4 cellular contexts compared by ENCODE assay signal in the genomic region with DNA sequence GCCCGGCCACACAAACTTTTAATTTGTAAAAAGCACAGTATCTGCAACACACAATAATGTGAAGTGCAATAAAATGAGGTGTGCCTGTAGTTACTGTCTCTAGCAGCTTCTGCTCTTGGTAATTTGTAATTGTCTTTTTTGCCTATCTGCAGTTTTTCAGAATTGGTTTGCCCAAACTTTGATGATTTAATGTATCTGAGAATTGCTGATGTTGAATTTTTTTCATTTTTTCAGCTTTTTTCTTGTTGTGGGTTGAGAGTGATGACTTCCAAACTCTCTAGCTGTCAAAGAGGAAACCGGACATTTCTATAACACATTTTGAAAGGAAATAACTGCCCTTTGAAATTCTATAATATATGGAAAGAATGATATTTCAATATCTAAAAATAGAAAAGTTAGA.
TF ChIP-seq lines count a peak whose summit lies in the region.

No MANE protein-coding gene starts in this region.

TF ChIP-seq in HepG2, 621 proteins besides CTCF, POLR2A, EP300 and RAD21:
- TF ChIP-seq MAFF (IDR thresholded peaks at IDR 0.05; ENCODE audit: low read depth, low read length) (peak; percentile 65), HOXD1 (CRISPR knock-in tag; IDR thresholded peaks at IDR 0.05) (no peak), POLR2G (IDR thresholded peaks at IDR 0.05; ENCODE audit: low read depth, low read length) (no peak), MAFK (conservative IDR thresholded peaks at IDR 0.05 in 1 of 2, IDR thresholded peaks at IDR 0.05 in 1 of 2; ENCODE audit: low read length in 2 of 2) (peak in 1 of 2 experiments; percentile 79; a peak in 3 of 4 replicates)

TF ChIP-seq in A549, 52 proteins besides CTCF, POLR2A, EP300 and RAD21:
- TF ChIP-seq, protein P1, sequence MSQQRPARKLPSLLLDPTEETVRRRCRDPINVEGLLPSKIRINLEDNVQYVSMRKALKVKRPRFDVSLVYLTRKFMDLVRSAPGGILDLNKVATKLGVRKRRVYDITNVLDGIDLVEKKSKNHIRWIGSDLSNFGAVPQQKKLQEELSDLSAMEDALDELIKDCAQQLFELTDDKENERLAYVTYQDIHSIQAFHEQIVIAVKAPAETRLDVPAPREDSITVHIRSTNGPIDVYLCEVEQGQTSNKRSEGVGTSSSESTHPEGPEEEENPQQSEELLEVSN (IDR thresholded peaks at IDR 0.05; ENCODE audit: borderline replicate concordance, low read depth) = no peak
- TF ChIP-seq MAFK (IDR thresholded peaks at IDR 0.05; ENCODE audit: partially characterized antibody) = peak; percentile 76
TF ChIP-seq in A549: peak in this region for 1.

TF ChIP-seq in IMR-90, 13 proteins besides CTCF, POLR2A, EP300 and RAD21:
- TF ChIP-seq RFX5 (IDR thresholded peaks at IDR 0.05; ENCODE audit: low read depth, low read length) (no peak), MAFK (IDR thresholded peaks at IDR 0.05; ENCODE audit: low read depth, low read length) (peak; percentile 36; the same call in 1 of the 2 replicates)
TF ChIP-seq in IMR-90: peak in this region for 1.

TF ChIP-seq in K562, 482 proteins besides CTCF, POLR2A, EP300 and RAD21:
- TF ChIP-seq ZFX (CRISPR knock-in tag; IDR thresholded peaks at IDR 0.05) (no peak), ZNF316 (IDR thresholded peaks at IDR 0.05) (peak; percentile 11; the same call in 1 of the 2 replicates), ZNF830 (CRISPR knock-in tag; IDR thresholded peaks at IDR 0.05) (no peak), NUFIP1 (IDR thresholded peaks at IDR 0.05; ENCODE audit: partially characterized antibody) (no peak), SRSF3 (IDR thresholded peaks at IDR 0.05; ENCODE audit: insufficient read depth, low read length) (no peak), FOXJ2 (tag; IDR thresholded peaks at IDR 0.05) (no peak), KAT2B (IDR thresholded peaks at IDR 0.05; ENCODE audit: low read depth, low read length) (no peak), KLF1 (tag; IDR thresholded peaks at IDR 0.05) (no peak)
- TF ChIP-seq, protein P2, sequence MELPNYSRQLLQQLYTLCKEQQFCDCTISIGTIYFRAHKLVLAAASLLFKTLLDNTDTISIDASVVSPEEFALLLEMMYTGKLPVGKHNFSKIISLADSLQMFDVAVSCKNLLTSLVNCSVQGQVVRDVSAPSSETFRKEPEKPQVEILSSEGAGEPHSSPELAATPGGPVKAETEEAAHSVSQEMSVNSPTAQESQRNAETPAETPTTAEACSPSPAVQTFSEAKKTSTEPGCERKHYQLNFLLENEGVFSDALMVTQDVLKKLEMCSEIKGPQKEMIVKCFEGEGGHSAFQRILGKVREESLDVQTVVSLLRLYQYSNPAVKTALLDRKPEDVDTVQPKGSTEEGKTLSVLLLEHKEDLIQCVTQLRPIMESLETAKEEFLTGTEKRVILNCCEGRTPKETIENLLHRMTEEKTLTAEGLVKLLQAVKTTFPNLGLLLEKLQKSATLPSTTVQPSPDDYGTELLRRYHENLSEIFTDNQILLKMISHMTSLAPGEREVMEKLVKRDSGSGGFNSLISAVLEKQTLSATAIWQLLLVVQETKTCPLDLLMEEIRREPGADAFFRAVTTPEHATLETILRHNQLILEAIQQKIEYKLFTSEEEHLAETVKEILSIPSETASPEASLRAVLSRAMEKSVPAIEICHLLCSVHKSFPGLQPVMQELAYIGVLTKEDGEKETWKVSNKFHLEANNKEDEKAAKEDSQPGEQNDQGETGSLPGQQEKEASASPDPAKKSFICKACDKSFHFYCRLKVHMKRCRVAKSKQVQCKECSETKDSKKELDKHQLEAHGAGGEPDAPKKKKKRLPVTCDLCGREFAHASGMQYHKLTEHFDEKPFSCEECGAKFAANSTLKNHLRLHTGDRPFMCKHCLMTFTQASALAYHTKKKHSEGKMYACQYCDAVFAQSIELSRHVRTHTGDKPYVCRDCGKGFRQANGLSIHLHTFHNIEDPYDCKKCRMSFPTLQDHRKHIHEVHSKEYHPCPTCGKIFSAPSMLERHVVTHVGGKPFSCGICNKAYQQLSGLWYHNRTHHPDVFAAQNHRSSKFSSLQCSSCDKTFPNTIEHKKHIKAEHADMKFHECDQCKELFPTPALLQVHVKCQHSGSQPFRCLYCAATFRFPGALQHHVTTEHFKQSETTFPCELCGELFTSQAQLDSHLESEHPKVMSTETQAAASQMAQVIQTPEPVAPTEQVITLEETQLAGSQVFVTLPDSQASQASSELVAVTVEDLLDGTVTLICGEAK (IDR thresholded peaks at IDR 0.05) = no peak
- TF ChIP-seq, protein P2 (CRISPR knock-in tag; IDR thresholded peaks at IDR 0.05) = no peak
